Comparison of ENCODE assay signal across 14 cellular contexts in genomic region chr4:94528792-94529451, GRCh38.
"Had no signal": no experiment of that assay in that cellular context is flagged by ENCODE, and none has a peak within 500 bp of the region (broad histone marks: within the 10 kb centered on the region; RNA-seq: fewer than 3 reads in every experiment).

No MANE protein-coding gene starts in this region.

- DNase-seq: activated CD8-positive, alpha-beta memory T cell treated with anti-CD3 and anti-CD28 coated beads, Interleukin-2, amount 10 ng/mL, durations not matched to agents 7 days and 5 days; activated effector memory CD4-positive, alpha-beta T cell treated with Interleukin-2 at 50 U/mL for 16 hours; activated T-cell treated with anti-CD3 and anti-CD28 coated beads, Interleukin-2, amount 50 U/mL, for 24 hours; amniotic stem cell; foreskin melanocyte; kidney; spleen; stimulated activated CD4-positive, alpha-beta T cell treated with anti-CD3 and anti-CD28 coated beads, Interleukin-2, amount 100 ng/mL, for 24 hours; stimulated activated naive CD4-positive, alpha-beta T cell treated with Interleukin-2 at 50 U/mL for 16 hours had no signal

- H3K27ac ChIP-seq: neural progenitor cell, parathyroid adenoma had no signal

- H3K36me3 Mint-ChIP-seq: activated naive CD4-positive, alpha-beta T cell treated with anti-CD3 and anti-CD28 coated beads, Interleukin-2, amount 50 U/mL, for 72 hours; mesothelial cell of epicardium had no signal

- H3K4me2 ChIP-seq: neural progenitor cell had no signal

- H3K4me3 Mint-ChIP-seq: activated CD8-positive, alpha-beta memory T cell treated with anti-CD3 and anti-CD28 coated beads, Interleukin-2, amount 10 ng/mL, durations not matched to agents 7 days and 5 days; activated T-cell treated with anti-CD3 and anti-CD28 coated beads, Interleukin-2, amount 50 U/mL, for 24 hours; mesothelial cell of epicardium; neural progenitor cell; T-helper 1 cell treated with Interleukin-12 subunit alpha and Interleukin-12 subunit beta and Interleukin-4 antibody, amounts not matched to agents 30 μg/mL and 1 μg/mL, for 36 hours had no signal

- H3K36me3 ChIP-seq: neural progenitor cell had no signal

- H2AFZ ChIP-seq: neural progenitor cell, parathyroid adenoma had no signal

- H3K27ac Mint-ChIP-seq: activated CD8-positive, alpha-beta memory T cell treated with anti-CD3 and anti-CD28 coated beads, Interleukin-2, amount 10 ng/mL, durations not matched to agents 7 days and 5 days; activated naive CD4-positive, alpha-beta T cell treated with anti-CD3 and anti-CD28 coated beads, Interleukin-2, amount 50 U/mL, for 72 hours; activated T-cell treated with anti-CD3 and anti-CD28 coated beads, Interleukin-2, amount 50 U/mL, for 24 hours; mesothelial cell of epicardium; neural progenitor cell; T-helper 1 cell treated with Interleukin-12 subunit alpha and Interleukin-12 subunit beta and Interleukin-4 antibody, amounts not matched to agents 30 μg/mL and 1 μg/mL, for 36 hours had no signal

- H3K9me3 Mint-ChIP-seq: activated naive CD4-positive, alpha-beta T cell treated with anti-CD3 and anti-CD28 coated beads, Interleukin-2, amount 50 U/mL, for 72 hours; activated T-cell treated with anti-CD3 and anti-CD28 coated beads, Interleukin-2, amount 50 U/mL, for 24 hours; mesothelial cell of epicardium; neural progenitor cell; T-helper 1 cell treated with Interleukin-12 subunit alpha and Interleukin-12 subunit beta and Interleukin-4 antibody, amounts not matched to agents 30 μg/mL and 1 μg/mL, for 36 hours had no signal

- H3K9ac ChIP-seq: neural progenitor cell, parathyroid adenoma had no signal

- H3K27me3 Mint-ChIP-seq: activated CD8-positive, alpha-beta memory T cell treated with anti-CD3 and anti-CD28 coated beads, Interleukin-2, amount 10 ng/mL, durations not matched to agents 7 days and 5 days; activated T-cell treated with anti-CD3 and anti-CD28 coated beads, Interleukin-2, amount 50 U/mL, for 24 hours had no signal

- H3K79me2 ChIP-seq: parathyroid adenoma had no signal

- H3K4me3 ChIP-seq: neural progenitor cell, spleen had no signal

- H3K4me1 ChIP-seq: parathyroid adenoma had no signal

- H3K27me3 ChIP-seq: neural progenitor cell, spleen had no signal

- ATAC-seq: activated CD8-positive, alpha-beta memory T cell treated with anti-CD3 and anti-CD28 coated beads, Interleukin-2, amount 10 ng/mL, durations not matched to agents 7 days and 5 days; activated naive CD4-positive, alpha-beta T cell treated with anti-CD3 and anti-CD28 coated beads, Interleukin-2, amount 50 U/mL, for 72 hours had no signal

- H3K4me1 Mint-ChIP-seq: neural progenitor cell had no signal

- H3K9me3 ChIP-seq: spleen had no signal
